Comparison of ENCODE assay signal across 9 cellular contexts in the genomic region with DNA sequence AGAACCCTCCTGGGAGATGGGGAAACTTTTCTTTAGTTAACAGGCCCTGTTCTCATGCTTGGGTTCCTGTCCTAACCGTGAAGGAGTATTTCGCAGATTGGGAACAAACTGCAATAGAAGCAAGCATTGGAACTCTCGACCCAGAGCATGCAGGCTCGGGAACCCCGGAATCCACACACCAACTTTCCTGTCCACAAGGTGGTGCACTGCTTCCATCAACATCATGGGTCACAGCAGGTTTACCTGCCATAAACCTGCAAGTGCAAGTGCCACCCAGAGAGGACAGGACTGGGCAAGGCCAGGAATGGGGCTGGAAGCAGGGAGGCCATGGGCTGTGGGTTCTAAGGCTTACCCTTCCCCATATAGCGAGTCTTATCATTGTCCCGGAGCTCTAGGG. TPM values are rescaled to one million over a fixed set of nuclear protein-coding genes. Genes with fewer than 3 reads are reported as not detected.
DNase-seq lines count a peak whose midpoint lies in the region; ATAC-seq and TF ChIP-seq lines count a peak whose summit lies in the region.
"Had no signal": no experiment of that assay in that cellular context is flagged by ENCODE, and none has a peak within 500 bp of the region (broad histone marks: within the 10 kb centered on the region; RNA-seq: fewer than 3 reads in every experiment).

No MANE protein-coding gene starts in this region.

- H3K9me3 Mint-ChIP-seq in activated CD4-positive, alpha-beta T cell treated with anti-CD3 and anti-CD28 coated beads, Interleukin-2, amount 10 ng/mL, durations not matched to agents 24 days and 14 days = no peaks in the 10 kb centered on the region
- H3K9me3 Mint-ChIP-seq: central memory CD8-positive, alpha-beta T cell had no signal

- H3K4me3 ChIP-seq in Peyer's patch = no peak overlapping the region
- peak overlapping the region; percentile 46 for H3K4me3 ChIP-seq in epithelial cell of proximal tubule (ENCODE audit: low read depth, low read length)
- H3K4me3 ChIP-seq in smooth muscle cell = no peak overlapping the region

- peaks cover 0 to 87% (median 0%) of the 10 kb centered on the region in 3 donors for H3K36me3 ChIP-seq in Peyer's patch
- H3K36me3 ChIP-seq in smooth muscle cell (ENCODE audit: low read depth) = peaks cover 3% of the 10 kb centered on the region

- intact Hi-C loops in activated CD4-positive, alpha-beta T cell treated with anti-CD3 and anti-CD28 coated beads, Interleukin-2, amount 10 ng/mL, durations not matched to agents 24 days and 14 days (cut with micrococcal nuclease) = loop anchor here (5.0 kb wide), 1 partner anchor 116 kb away; no protein-coding TSS in a partner anchor

- H3K27me3 Mint-ChIP-seq in activated CD4-positive, alpha-beta T cell treated with anti-CD3 and anti-CD28 coated beads, Interleukin-2, amount 10 ng/mL, durations not matched to agents 24 days and 14 days = no peaks in the 10 kb centered on the region
- H3K27me3 Mint-ChIP-seq: central memory CD8-positive, alpha-beta T cell had no signal

- H3F3A ChIP-seq in smooth muscle cell (ENCODE audit: low read depth) = peaks cover 88% of the 10 kb centered on the region

- ATAC-seq in GM21825 (IDR thresholded peaks at IDR 0.05; ENCODE audit: unreplicated experiment) (no peak), GM21723 (IDR thresholded peaks at IDR 0.05; ENCODE audit: unreplicated experiment) (no peak)

- no peak overlapping the region for H2AFZ ChIP-seq in smooth muscle cell (ENCODE audit: low read depth)

- peak in 4 of 6 experiments; percentile 31 to 79 (median 74) for TF ChIP-seq CTCF in Peyer's patch (IDR thresholded peaks at IDR 0.05)
- TF ChIP-seq CTCF in epithelial cell of proximal tubule (conservative IDR thresholded peaks at IDR 0.05; ENCODE audit: low read depth, low read length) = peak; percentile 58
- TF ChIP-seq CTCF in smooth muscle cell (IDR thresholded peaks at IDR 0.05; ENCODE audit: borderline replicate concordance, insufficient read depth, poor library complexity, severe bottlenecking) = peak; percentile 21

- H3K4me2 ChIP-seq in smooth muscle cell = peak overlapping the region; percentile 79

- DNase-seq in activated CD4-positive, alpha-beta T cell treated with anti-CD3 and anti-CD28 coated beads, Interleukin-2, amount 10 ng/mL, durations not matched to agents 24 days and 14 days = peak; percentile 74
- no peak for DNase-seq in activated CD4-positive, alpha-beta T cell treated with anti-CD3 and anti-CD28 coated beads for 48 hours
- peak in 2 of 3 donors; percentile 69 to 79 for DNase-seq in Peyer's patch
- no peak for DNase-seq in epithelial cell of proximal tubule (ENCODE audit: low read depth)
- DNase-seq in smooth muscle cell (lab: John Stamatoyannopoulos, UW; ENCODE audit: unreplicated experiment) = no peak
- DNase-seq in NCI-H2029 (lab: John Stamatoyannopoulos, UW) = no peak

- H4K20me1 ChIP-seq in smooth muscle cell (ENCODE audit: low read depth) = peaks cover 100% of the 10 kb centered on the region

- H3K9ac ChIP-seq in smooth muscle cell (ENCODE audit: low read depth) = no peak overlapping the region

- peaks cover 90% of the 10 kb centered on the region for H3K79me2 ChIP-seq in smooth muscle cell (ENCODE audit: low read depth)

- H3K4me1 ChIP-seq in Peyer's patch = peaks cover 9 to 65% (median 14%) of the 10 kb centered on the region in 4 donors
- H3K4me1 ChIP-seq in smooth muscle cell (ENCODE audit: low read depth) = peaks cover 40% of the 10 kb centered on the region

- peaks cover 73% of the 10 kb centered on the region for H3K4me1 Mint-ChIP-seq in activated CD4-positive, alpha-beta T cell treated with anti-CD3 and anti-CD28 coated beads, Interleukin-2, amount 10 ng/mL, durations not matched to agents 24 days and 14 days

- H3K4me3 Mint-ChIP-seq in activated CD4-positive, alpha-beta T cell treated with anti-CD3 and anti-CD28 coated beads, Interleukin-2, amount 10 ng/mL, durations not matched to agents 24 days and 14 days = peak overlapping the region; percentile 92
- H3K4me3 Mint-ChIP-seq: central memory CD8-positive, alpha-beta T cell had no signal

- 87% methylated on average over 7 of the region's 7 CpGs for WGBS in smooth muscle cell (ENCODE audit: low lambda C conversion rate)

- H3K36me3 Mint-ChIP-seq in activated CD4-positive, alpha-beta T cell treated with anti-CD3 and anti-CD28 coated beads, Interleukin-2, amount 10 ng/mL, durations not matched to agents 24 days and 14 days (ENCODE audit: low read depth) = peaks cover 96% of the 10 kb centered on the region

- H3K27me3 ChIP-seq in Peyer's patch (no peaks in the 10 kb centered on the region), smooth muscle cell (ENCODE audit: low read depth) (no peaks in the 10 kb centered on the region)

- H3K27ac Mint-ChIP-seq in activated CD4-positive, alpha-beta T cell treated with anti-CD3 and anti-CD28 coated beads, Interleukin-2, amount 10 ng/mL, durations not matched to agents 24 days and 14 days = peak overlapping the region; percentile 86

- H3K27ac ChIP-seq in Peyer's patch (peak overlapping the region in 2 of 4 donors; percentile 46 to 74), smooth muscle cell (ENCODE audit: low read depth) (peak overlapping the region; percentile 97)

- no peak for TF ChIP-seq POLR2A in Peyer's patch (IDR thresholded peaks at IDR 0.05)

- H3K9me3 ChIP-seq in Peyer's patch (no peaks in the 10 kb centered on the region), smooth muscle cell (replicated peaks; ENCODE audit: low read depth) (no peaks in the 10 kb centered on the region)

RNA-seq across cellular contexts. Expression of a gene that starts 6.9 kb away (rescaled TPM):
- total RNA-seq in activated CD4-positive, alpha-beta T cell treated with anti-CD3 and anti-CD28 coated beads, Interleukin-2, amount 10 ng/mL, durations not matched to agents 24 days and 14 days = 3,899 and 3,999 TPM in 2 replicates
- total RNA-seq in Peyer's patch (100 to 1,000 TPM; 355 to 547 (median 484) TPM), epithelial cell of proximal tubule (2,577 and 2,907 TPM in 2 replicates), smooth muscle cell (1,276 and 1,376 TPM in 2 replicates)
- 2,156 and 2,235 TPM in 2 replicates for polyA plus RNA-seq in smooth muscle cell

RNA-seq across cellular contexts. Expression of a gene that starts 54.1 kb away (rescaled TPM):
- 69.3 and 85.6 TPM in 2 replicates for total RNA-seq in activated CD4-positive, alpha-beta T cell treated with anti-CD3 and anti-CD28 coated beads, Interleukin-2, amount 10 ng/mL, durations not matched to agents 24 days and 14 days
- total RNA-seq in Peyer's patch (100 to 1,000 TPM in 3 of 4 donors, 10 to 100 TPM in 1; 98.5 to 528 (median 110) TPM), epithelial cell of proximal tubule (18.0 and 30.0 TPM in 2 replicates), smooth muscle cell (59.2 and 64.0 TPM in 2 replicates)
- 45.6 and 70.7 TPM in 2 replicates for polyA plus RNA-seq in smooth muscle cell

Comparison
In these comparisons a context has a peak if more than half of its experiments do, and no peak if none do; other contexts are left out.
1. DNase-seq: peak in activated CD4-positive, alpha-beta T cell treated with anti-CD3 and anti-CD28 coated beads, Interleukin-2, amount 10 ng/mL, durations not matched to agents 24 days and 14 days (single experiment) and Peyer's patch (2 of 3); none in activated CD4-positive, alpha-beta T cell treated with anti-CD3 and anti-CD28 coated beads for 48 hours (single experiment), epithelial cell of proximal tubule (single experiment), smooth muscle cell (single experiment) and NCI-H2029 (single experiment).
2. CTCF ChIP-seq: peak in every context shown above with its lines; median percentile 74 in Peyer's patch; 58 in epithelial cell of proximal tubule; 21 in smooth muscle cell.